18 cellular contexts compared by ENCODE assay signal in the genomic region with DNA sequence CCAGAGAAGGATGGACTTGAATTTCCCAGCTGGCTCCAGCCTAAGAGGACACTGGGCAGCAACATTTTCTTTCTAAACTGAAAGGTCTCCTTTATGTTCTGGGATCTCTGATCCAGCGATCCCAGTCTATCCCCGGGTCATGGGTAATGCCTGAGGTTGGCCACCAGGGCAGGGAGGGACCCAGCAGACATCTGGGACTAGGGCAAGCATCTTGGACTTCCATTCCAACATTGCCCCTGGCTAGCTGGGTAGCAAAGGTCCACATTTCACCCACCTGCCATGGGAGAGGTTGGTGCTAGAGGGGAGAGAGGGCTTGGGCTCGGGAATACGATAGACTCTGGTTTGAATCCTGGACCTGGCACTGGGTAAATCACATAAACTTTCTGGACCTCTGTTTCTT.
DNase-seq lines count a peak whose midpoint lies in the region; ATAC-seq, FAIRE-seq and TF ChIP-seq lines count a peak whose summit lies in the region.
"Had no signal": no experiment of that assay in that cellular context is flagged by ENCODE, and none has a peak within 500 bp of the region (broad histone marks: within the 10 kb centered on the region; RNA-seq: fewer than 3 reads in every experiment).

No MANE protein-coding gene starts in this region.

- ATAC-seq in HG02798 (IDR thresholded peaks at IDR 0.05; ENCODE audit: poor library complexity, unreplicated experiment): no peak
- ATAC-seq: gastrocnemius medialis had no signal

- DNase-seq in GM12864 (ENCODE audit: low read depth) (no peak), HuH-7.5 (ENCODE audit: low spot score) (peak; percentile 34), H1 (ENCODE audit: low read depth in 1 of 2, low spot score in 2 of 2) (no peak), posterior vena cava (ENCODE audit: low spot score) (peak; percentile 26), DMS79 treated with DMSO at 0.1 percent for 48 hours (lab: John Stamatoyannopoulos, UW) (no peak), OCI-M2 (lab: John Stamatoyannopoulos, UW; ENCODE audit: unreplicated experiment) (no peak)
- DNase-seq: activated CD4-positive, alpha-beta T cell treated with anti-CD3 and anti-CD28 coated beads, Interleukin-2, amount 10 ng/mL, durations not matched to agents 24 days and 14 days; caudate nucleus; CD4-positive, CD25-positive, alpha-beta regulatory T cell; effector CD8-positive, alpha-beta T cell; gastrocnemius medialis; immature natural killer cell; KG1; NCI-H1417; SHP77 treated with DMSO at 0.1 percent for 48 hours; stimulated activated CD4-positive, alpha-beta T cell treated with anti-CD3 and anti-CD28 coated beads, Interleukin-4, amount 100 ng/mL, for 24 hours; T1000 had no signal

- CTCF ChIA-PET in H1 (lab: Charles Lee; ENCODE audit: partially characterized antibody): interaction anchor here (0.8 to 5.4 kb wide), 14 partner anchors 8 to 219 kb away, joined by 3 to 33 read pairs (median 6); no protein-coding TSS in a partner anchor

- H3K4me3 ChIP-seq in GM12864 (ENCODE audit: low read depth, low read length): no peak overlapping the region
- H3K4me3 ChIP-seq in H1 (ENCODE audit: extremely low read depth in 1 of 4, insufficient read depth in 2 of 4, low read depth in 3 of 4, low read length in 4 of 4): no peak overlapping the region
- H3K4me3 ChIP-seq: gastrocnemius medialis had no signal

- no peaks in the 10 kb centered on the region for H3K79me1 ChIP-seq in H1 (ENCODE audit: low read depth, low read length)

- no peaks in the 10 kb centered on the region for H3K23me2 ChIP-seq in H1 (ENCODE audit: low read depth, low read length)

- TF ChIP-seq POLR2A in H1 (IDR thresholded peaks at IDR 0.05; ENCODE audit: control extremely low read depth in 1 of 2, low read depth in 2 of 2, low read length in 2 of 2): no peak

- H2AFZ ChIP-seq in H1 (ENCODE audit: low read length): no peak overlapping the region

- H3K18ac ChIP-seq in H1 (ENCODE audit: extremely low read depth, low read length): 0 out of 2 replicates have a peak overlapping the region, but pooled peaks have one; percentile 24

- 0 out of 2 replicates have a peak overlapping the region, but pooled peaks have one; percentile 13 for H2BK20ac ChIP-seq in H1 (ENCODE audit: low read length)

- FAIRE-seq in H1 (lab: Jason Lieb, UNC): peak; percentile 48

- TF ChIP-seq EP300 in H1 (IDR thresholded peaks at IDR 0.05; ENCODE audit: borderline replicate concordance in 1 of 2, low read depth in 2 of 2, low read length in 2 of 2): no peak

- peak overlapping the region; percentile 18 for H2BK120ac ChIP-seq in H1 (replicated peaks; ENCODE audit: low read depth, low read length)

- no peak overlapping the region for H3K4me2 ChIP-seq in H1 (ENCODE audit: insufficient read depth in 1 of 2, low read depth in 2 of 2, low read length in 2 of 2)

- H4K20me1 ChIP-seq in H1 (replicated peaks in 1 of 2; ENCODE audit: control insufficient read depth in 1 of 2, insufficient read depth in 2 of 2, low read length in 2 of 2): no peaks in the 10 kb centered on the region

- whole genome bisulfite sequencing in H1 (ENCODE audit: extremely low coverage in 1 of 2, insufficient coverage in 1 of 2, insufficient read length in 1 of 2, insufficient replicate concordance in 2 of 2, low coverage in 1 of 2, low lambda C conversion rate in 2 of 2, missing lambda C conversion rate in 1 of 2), 2 experiments: 86% methylated on average over 4 of the region's 4 CpGs; no CpG with 5 or more reads in 1 of the 2 experiments

- no peaks in the 10 kb centered on the region for H3K27me3 ChIP-seq in H1 (replicated peaks in 1 of 4; ENCODE audit: control insufficient read depth in 3 of 4, extremely low read depth in 1 of 4, insufficient read depth in 3 of 4, low read length in 3 of 4)

- H3K79me2 ChIP-seq in H1 (ENCODE audit: control insufficient read depth in 1 of 2, insufficient read depth in 2 of 2, low read length in 2 of 2): no peaks in the 10 kb centered on the region

- H3K4ac ChIP-seq in H1 (replicated peaks; ENCODE audit: insufficient read length, low read depth, low read length): no peak overlapping the region

- H2BK5ac ChIP-seq in H1 (ENCODE audit: low read depth, low read length): no peak overlapping the region

- H3K9me3 ChIP-seq in H1 (ENCODE audit: insufficient read depth in 2 of 2, low read depth in 1 of 2, low read length in 1 of 2): no peaks in the 10 kb centered on the region
- H3K9me3 ChIP-seq: gastrocnemius medialis had no signal

- no peak overlapping the region for H3K14ac ChIP-seq in H1 (ENCODE audit: insufficient read length)

- TF ChIP-seq RAD21 in H1 (IDR thresholded peaks at IDR 0.05 in 1 of 2, conservative IDR thresholded peaks at IDR 0.05 in 1 of 2; ENCODE audit: low read depth in 2 of 2, low read length in 2 of 2): peak; percentile 24 to 47

- no peak overlapping the region for H2BK15ac ChIP-seq in H1 (ENCODE audit: low read length)

- peak overlapping the region; percentile 52 for H4K91ac ChIP-seq in H1 (replicated peaks; ENCODE audit: insufficient read length, low read length)

- H2BK12ac ChIP-seq in H1 (ENCODE audit: low read depth, low read length): peak overlapping the region; percentile 51; the same call in 1 of the 2 replicates

- no peak overlapping the region for H4K8ac ChIP-seq in H1 (ENCODE audit: extremely low read depth, insufficient read depth, low read length)

- H3K36me3 ChIP-seq in H1 (ENCODE audit: control insufficient read depth in 2 of 4, insufficient read depth in 4 of 4, low read length in 3 of 4): no peaks in the 10 kb centered on the region
- H3K36me3 ChIP-seq: gastrocnemius medialis had no signal

- no peak overlapping the region for H4K5ac ChIP-seq in H1 (ENCODE audit: insufficient read length, low read depth, low read length)

- H3K27ac ChIP-seq in H1 (ENCODE audit: low read depth, low read length): no peak overlapping the region
- H3K27ac ChIP-seq: gastrocnemius medialis had no signal

- intact Hi-C loops in posterior vena cava (cut with DNase I): no loop called here

- POLR2A ChIA-PET in H1 (lab: Charles Lee; ENCODE audit: partially characterized antibody): no interaction called here

- TF ChIP-seq CTCF in GM12864 (IDR thresholded peaks at IDR 0.05; ENCODE audit: low read depth, low read length, missing control alignments) (peak; percentile 35), H1 (IDR thresholded peaks at IDR 0.05; ENCODE audit: control extremely low read depth in 1 of 3, insufficient read depth in 1 of 3, low read depth in 1 of 3, low read length in 3 of 3) (peak; percentile 48 to 69 (median 62))

- H3K23ac ChIP-seq in H1 (ENCODE audit: insufficient read length): no peak overlapping the region

- H3K9ac ChIP-seq in H1 (replicated peaks in 1 of 4; ENCODE audit: extremely low read depth in 1 of 4, low read depth in 3 of 4, low read length in 3 of 4): no peak overlapping the region

- H2AK5ac ChIP-seq in H1 (ENCODE audit: low read depth, low read length): no peak overlapping the region

- H3K4me1 ChIP-seq in H1 (replicated peaks in 1 of 4; ENCODE audit: control insufficient read depth in 3 of 4, insufficient read depth in 4 of 4, low read length in 3 of 4): peaks cover 10 to 20% (median 11%) of the 10 kb centered on the region in 4 experiments
- H3K4me1 ChIP-seq: gastrocnemius medialis had no signal

- H3K56ac ChIP-seq in H1 (replicated peaks; ENCODE audit: insufficient read length, low read depth, low read length): no peak overlapping the region

TF ChIP-seq in H1, 55 proteins besides CTCF, POLR2A, EP300 and RAD21:
- TF ChIP-seq JUND (IDR thresholded peaks at IDR 0.05; ENCODE audit: low read length): no peak
- TF ChIP-seq, protein P1, sequence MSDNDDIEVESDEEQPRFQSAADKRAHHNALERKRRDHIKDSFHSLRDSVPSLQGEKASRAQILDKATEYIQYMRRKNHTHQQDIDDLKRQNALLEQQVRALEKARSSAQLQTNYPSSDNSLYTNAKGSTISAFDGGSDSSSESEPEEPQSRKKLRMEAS (IDR thresholded peaks at IDR 0.05): no peak
- TF ChIP-seq POU5F1 (IDR thresholded peaks at IDR 0.05; ENCODE audit: low read depth, low read length): no peak
- no peak for TF ChIP-seq KDM4A (IDR thresholded peaks at IDR 0.05; ENCODE audit: low read depth, low read length, severe bottlenecking)
- TF ChIP-seq CBX8 (IDR thresholded peaks at IDR 0.05; ENCODE audit: borderline replicate concordance, low read depth, low read length): no peak
- no peak for TF ChIP-seq TCF12 (IDR thresholded peaks at IDR 0.05; ENCODE audit: low read depth, low read length)

Comparison
In these comparisons a context has a peak if more than half of its experiments do, and no peak if none do; other contexts are left out.
1. DNase-seq: peak in HuH-7.5 (single experiment) and posterior vena cava (single experiment); none in GM12864 (single experiment), H1 (0 of 2), DMS79 treated with DMSO at 0.1 percent for 48 hours (single experiment) and OCI-M2 (single experiment).